In the genomic region with DNA sequence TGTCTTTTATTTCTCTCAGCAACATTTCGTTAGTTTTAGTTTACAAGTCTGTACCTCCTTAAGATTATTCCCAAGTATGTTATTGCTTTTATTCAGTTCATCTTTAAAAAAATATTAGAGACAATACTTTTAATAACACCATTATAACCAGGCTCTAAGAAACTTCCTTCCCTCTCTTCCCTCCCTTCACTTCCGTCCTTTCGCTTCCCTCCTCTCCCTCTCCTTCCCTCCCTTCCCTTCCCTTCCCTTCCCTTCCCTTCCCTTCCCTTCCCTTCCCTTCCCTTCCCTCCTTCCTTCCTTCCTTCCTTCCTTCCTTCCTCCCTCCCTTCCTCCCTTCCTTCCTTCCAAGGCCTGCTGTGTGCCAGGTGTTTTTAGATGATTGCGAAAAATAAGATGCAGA, we compare ENCODE assay signal across 9 cellular contexts.
"Had no signal": no experiment of that assay in that cellular context is flagged by ENCODE, and none has a peak within 500 bp of the region (broad histone marks: within the 10 kb centered on the region; RNA-seq: fewer than 3 reads in every experiment).

No MANE protein-coding gene starts in this region.

- H3K27ac Mint-ChIP-seq: GM23338 had no signal

- H3K4me3 ChIP-seq: GM23338, HAP-1 had no signal

- ATAC-seq: HCT116 had no signal

- H3K9me3 Mint-ChIP-seq: GM23338 had no signal

- H3K4me1 ChIP-seq: HAP-1 had no signal

- H3K4me2 ChIP-seq: KMS-11 had no signal

- FAIRE-seq: H1, H54 had no signal

- DNase-seq: IMR-90, Karpas-422, KBM-7 had no signal

- H3K9ac ChIP-seq: KMS-11 had no signal

- H3K27ac ChIP-seq: KMS-11 had no signal

- H2AFZ ChIP-seq: GM23338 had no signal

- H3K9me3 ChIP-seq: HAP-1 had no signal

- H3K36me3 ChIP-seq: HAP-1 had no signal

- H3K4me3 Mint-ChIP-seq: GM23338 had no signal
